27 cellular contexts compared by ENCODE assay signal in the genomic region with DNA sequence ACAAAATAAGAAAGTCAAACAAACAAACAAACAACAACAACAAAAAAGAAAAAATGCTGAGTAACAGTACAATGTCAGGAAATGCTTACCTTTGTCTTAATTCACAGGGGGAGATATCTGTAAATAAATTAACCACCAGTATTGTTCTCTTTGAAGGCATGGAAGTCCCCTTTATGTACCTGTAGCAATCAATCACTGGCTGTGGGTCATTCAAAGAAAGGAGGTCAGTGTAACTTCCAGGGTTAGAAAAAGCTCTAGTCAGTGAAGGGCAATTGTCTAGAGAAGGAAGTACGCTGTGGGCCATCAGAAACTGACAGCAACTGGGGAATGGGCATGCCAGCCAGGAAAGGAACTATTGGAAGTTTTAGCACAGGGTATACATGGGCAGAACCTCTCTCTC.
"Had no signal": no experiment of that assay in that cellular context is flagged by ENCODE, and none has a peak within 500 bp of the region (broad histone marks: within the 10 kb centered on the region; RNA-seq: fewer than 3 reads in every experiment).

No MANE protein-coding gene starts in this region.

- H3K9me3 ChIP-seq: ascending aorta, body of pancreas, MG63, Peyer's patch, SJSA1 had no signal

- H3K27me3 ChIP-seq: ascending aorta, body of pancreas, MG63, Peyer's patch, SJSA1 had no signal

- H3K4me1 ChIP-seq: ascending aorta, body of pancreas, Peyer's patch, SJSA1 had no signal

- H3K4me3 ChIP-seq: ascending aorta, body of pancreas, MG63, Peyer's patch, SJSA1 had no signal

- H3K9me3 Mint-ChIP-seq: activated naive CD8-positive, alpha-beta T cell treated with anti-CD3 and anti-CD28 coated beads, Interleukin-2, amount 50 U/mL, for 24 hours had no signal

- DNase-seq: activated CD4-positive, alpha-beta memory T cell treated with anti-CD3 and anti-CD28 coated beads for 36 hours; activated CD4-positive, alpha-beta T cell treated with anti-CD3 and anti-CD28 coated beads, Interleukin-2, amount 10 ng/mL, durations not matched to agents 7 days and 5 days; activated CD4-positive, CD25-positive, alpha-beta regulatory T cell; activated CD8-positive, alpha-beta memory T cell treated with anti-CD3 and anti-CD28 coated beads for 24 hours; activated effector memory CD4-positive, alpha-beta T cell treated with anti-CD3 and anti-CD28 coated beads, Interleukin-2, amount 50 U/mL, for 16 hours; activated naive CD4-positive, alpha-beta T cell treated with Interleukin-2 at 50 U/mL for 16 hours; activated naive CD8-positive, alpha-beta T cell treated with anti-CD3 and anti-CD28 coated beads, Interleukin-2, amount 50 U/mL, for 24 hours; activated T-cell treated with anti-CD3 and anti-CD28 coated beads, Interleukin-2, amount 50 U/mL, for 4 hours; amniotic stem cell; body of pancreas; MG63; MV-4-11; NCI-H1092 treated with DMSO at 0.1 percent for 48 hours; NCI-H1417 treated with DMSO at 0.1 percent for 48 hours; NCI-H1694; NCI-H2029; NCI-H2107; NCI-H345; NCI-H510A; Peyer's patch; SHP77; SW 1271 had no signal

- H3K27ac ChIP-seq: ascending aorta, body of pancreas, Peyer's patch, SJSA1 had no signal

- H3K27ac Mint-ChIP-seq: activated CD4-positive, alpha-beta memory T cell treated with anti-CD3 and anti-CD28 coated beads for 36 hours; activated CD4-positive, alpha-beta T cell treated with anti-CD3 and anti-CD28 coated beads, Interleukin-2, amount 10 ng/mL, durations not matched to agents 7 days and 5 days; activated naive CD4-positive, alpha-beta T cell treated with anti-CD3 and anti-CD28 coated beads, Interleukin-2, amount 50 U/mL, for 72 hours; activated naive CD8-positive, alpha-beta T cell treated with anti-CD3 and anti-CD28 coated beads, Interleukin-2, amount 50 U/mL, for 24 hours had no signal

- H3K4me3 Mint-ChIP-seq: activated CD4-positive, alpha-beta memory T cell treated with anti-CD3 and anti-CD28 coated beads for 36 hours; activated CD4-positive, alpha-beta T cell treated with anti-CD3 and anti-CD28 coated beads, Interleukin-2, amount 10 ng/mL, durations not matched to agents 7 days and 5 days; activated naive CD8-positive, alpha-beta T cell treated with anti-CD3 and anti-CD28 coated beads, Interleukin-2, amount 50 U/mL, for 24 hours; activated T-cell treated with anti-CD3 and anti-CD28 coated beads, Interleukin-2, amount 50 U/mL, for 4 hours; central memory CD8-positive, alpha-beta T cell had no signal

- H3K4me1 Mint-ChIP-seq: activated CD4-positive, alpha-beta T cell treated with anti-CD3 and anti-CD28 coated beads, Interleukin-2, amount 10 ng/mL, durations not matched to agents 7 days and 5 days; activated naive CD8-positive, alpha-beta T cell treated with anti-CD3 and anti-CD28 coated beads, Interleukin-2, amount 50 U/mL, for 24 hours; central memory CD8-positive, alpha-beta T cell had no signal

- H3K36me3 ChIP-seq: ascending aorta, MG63, Peyer's patch, SJSA1 had no signal

- ATAC-seq: activated naive CD4-positive, alpha-beta T cell treated with anti-CD3 and anti-CD28 coated beads, Interleukin-2, amount 50 U/mL, for 72 hours; activated naive CD8-positive, alpha-beta T cell treated with anti-CD3 and anti-CD28 coated beads, Interleukin-2, amount 50 U/mL, for 24 hours; activated T-cell treated with anti-CD3 and anti-CD28 coated beads, Interleukin-2, amount 50 U/mL, for 4 hours; body of pancreas; SK-N-SH treated with all-trans-retinoic acid at 6 μM for 48 hours had no signal

- H3K27me3 Mint-ChIP-seq: activated CD4-positive, alpha-beta memory T cell treated with anti-CD3 and anti-CD28 coated beads for 36 hours; activated CD4-positive, alpha-beta T cell treated with anti-CD3 and anti-CD28 coated beads, Interleukin-2, amount 10 ng/mL, durations not matched to agents 7 days and 5 days; activated naive CD8-positive, alpha-beta T cell treated with anti-CD3 and anti-CD28 coated beads, Interleukin-2, amount 50 U/mL, for 24 hours; central memory CD8-positive, alpha-beta T cell had no signal

- H3K36me3 Mint-ChIP-seq: activated CD4-positive, alpha-beta memory T cell treated with anti-CD3 and anti-CD28 coated beads for 36 hours; activated naive CD4-positive, alpha-beta T cell treated with anti-CD3 and anti-CD28 coated beads, Interleukin-2, amount 50 U/mL, for 72 hours had no signal
